1 cellular context compared by ENCODE assay signal in the genomic region with DNA sequence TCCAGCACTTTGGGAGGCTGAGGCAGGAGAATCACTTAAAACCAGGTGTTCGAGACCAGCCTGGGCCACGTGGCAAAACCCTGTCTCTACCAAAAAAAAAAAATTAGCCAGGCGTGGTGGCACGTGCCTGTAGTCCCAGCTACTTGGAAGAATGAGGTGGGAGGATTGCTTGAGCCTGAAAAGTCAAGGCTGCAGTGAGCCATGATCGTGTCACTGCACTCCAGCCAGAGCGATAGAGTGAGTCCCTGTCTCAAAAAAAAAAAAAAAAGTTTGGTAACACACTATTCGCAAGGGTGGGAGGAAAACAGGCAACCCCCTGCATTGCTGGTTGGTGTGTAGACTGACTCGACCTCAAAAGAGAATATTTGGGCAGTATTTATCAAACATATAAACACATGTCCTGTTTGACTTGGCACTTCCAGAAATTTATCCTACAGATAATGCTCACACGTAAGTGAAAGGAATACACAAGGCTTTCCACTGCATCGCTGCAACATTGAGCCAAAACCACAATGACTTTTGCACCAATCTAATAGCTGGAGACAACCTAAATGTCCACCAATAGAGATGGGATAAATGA.
TF ChIP-seq lines count a peak whose summit lies in the region.

No MANE protein-coding gene starts in this region.

TF ChIP-seq in K562, 482 proteins besides CTCF, POLR2A, EP300 and RAD21:
- TF ChIP-seq MAFG (tag; conservative IDR thresholded peaks at IDR 0.05) (no peak), RCOR1 (IDR thresholded peaks at IDR 0.05; ENCODE audit: borderline replicate concordance in 1 of 2, low read depth in 2 of 2, low read length in 2 of 2) (no peak), ZNF583 (CRISPR knock-in tag; IDR thresholded peaks at IDR 0.05) (no peak), RFX7 (CRISPR knock-in tag; IDR thresholded peaks at IDR 0.05) (no peak), SMARCB1 (IDR thresholded peaks at IDR 0.05; ENCODE audit: insufficient read length, low read depth) (no peak), RNF219 (CRISPR knock-in tag; IDR thresholded peaks at IDR 0.05) (no peak), GTF2A2 (tag; IDR thresholded peaks at IDR 0.05) (no peak), SIRT6 (IDR thresholded peaks at IDR 0.05; ENCODE audit: low read depth, low read length) (no peak), SPI1 (IDR thresholded peaks at IDR 0.05; ENCODE audit: borderline replicate concordance, low read depth, low read length) (no peak), ZNF184 (CRISPR knock-in tag; IDR thresholded peaks at IDR 0.05) (no peak), ZNF384 (IDR thresholded peaks at IDR 0.05; ENCODE audit: low read depth, low read length) (peak; percentile 34; the same call in 1 of the 2 replicates), ARID1B (IDR thresholded peaks at IDR 0.05) (0 out of 2 replicates have a peak, but pooled peaks have one; percentile 6), CBFA2T3 (IDR thresholded peaks at IDR 0.05) (0 out of 2 replicates have a peak, but pooled peaks have one; percentile 4)
